8 cellular contexts compared by ENCODE assay signal in the genomic region with DNA sequence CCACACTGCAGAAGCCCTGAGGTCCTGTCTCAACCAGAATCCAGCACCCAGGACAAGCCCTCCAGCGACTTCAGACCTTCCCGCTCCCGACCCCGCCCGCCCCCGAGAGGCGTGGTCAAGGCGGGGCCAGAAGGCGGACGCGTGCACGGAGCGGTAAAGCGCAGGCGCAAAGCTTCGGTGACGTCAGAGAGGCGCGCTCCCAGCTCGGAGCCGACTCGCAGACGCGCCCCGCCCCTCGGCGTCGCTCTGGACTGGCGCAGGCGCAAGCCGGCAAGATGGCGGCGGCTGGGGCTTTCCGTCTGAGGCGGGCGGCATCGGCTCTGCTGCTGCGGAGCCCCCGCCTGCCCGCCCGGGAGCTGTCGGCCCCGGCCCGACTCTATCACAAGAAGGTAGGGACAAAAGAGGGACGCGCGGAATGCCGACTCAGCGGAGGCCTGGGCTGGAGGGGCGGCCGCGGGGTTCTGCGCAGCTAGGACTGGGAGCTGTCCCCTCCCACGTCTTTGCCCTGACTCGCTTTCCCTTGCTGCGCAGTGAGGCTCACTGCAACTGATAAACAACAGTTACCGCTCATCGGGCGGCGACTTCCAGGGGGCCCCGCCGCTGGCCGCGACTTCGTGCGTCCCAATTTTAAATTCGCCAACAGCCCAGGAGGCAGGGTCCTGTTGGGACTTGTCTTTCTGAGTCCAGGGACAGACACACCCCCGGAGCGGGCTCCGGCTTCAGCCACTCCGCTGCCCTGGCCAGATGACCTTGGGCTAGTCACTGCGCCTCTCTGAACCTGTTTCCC. TPM values are rescaled to one million over a fixed set of nuclear protein-coding genes. Genes with fewer than 3 reads are reported as not detected.
DNase-seq lines count a peak whose midpoint lies in the region; ATAC-seq and TF ChIP-seq lines count a peak whose summit lies in the region.

A gene (plus strand): TSS at position 249 of the 787 bp plus-strand sequence. CDS start 27 bp downstream, at position 276.

- peak within 1 kb of the TSS; percentile 95 for H3K4me2 ChIP-seq in smooth muscle cell

- no peaks in the 10 kb centered on the region for H3K27me3 ChIP-seq in smooth muscle cell (ENCODE audit: low read depth)

- peaks cover 64% of the 10 kb centered on the region for H3K36me3 Mint-ChIP-seq in activated B cell treated with CpG ODN at 0.5 μM for 24 hours (ENCODE audit: low read depth)

- no peaks in the 10 kb centered on the region for H3K9me3 ChIP-seq in smooth muscle cell (replicated peaks; ENCODE audit: low read depth)

- peak within 1 kb of the TSS; percentile 95 for H3K9ac ChIP-seq in smooth muscle cell (ENCODE audit: low read depth)

- H3K4me1 ChIP-seq in smooth muscle cell (ENCODE audit: low read depth) = peaks cover 7% of the 10 kb centered on the region

- peak within 1 kb of the TSS; percentile 92 for H3K27ac ChIP-seq in smooth muscle cell (ENCODE audit: low read depth)

- no peaks in the 10 kb centered on the region for H3K9me3 Mint-ChIP-seq in activated B cell treated with CpG ODN at 0.5 μM for 24 hours

- POLR2A ChIA-PET in activated B cell treated with CpG ODN at 0.5 μM for 24 hours (lab: Charles Lee) = interaction anchor here (0.7 to 5.2 kb wide), 20 partner anchors 11 to 878 kb away, joined by 3 to 118 read pairs (median 6); a partner anchor contains a TSS

- CTCF ChIA-PET in activated B cell treated with CpG ODN at 0.5 μM for 24 hours (lab: Charles Lee) = interaction anchor here (0.6 to 14.5 kb wide), 12 partner anchors 8 to 886 kb away, joined by 3 to 338 read pairs (median 5); no protein-coding TSS in a partner anchor

- intact Hi-C loops in activated B cell treated with CpG ODN at 0.5 μM for 24 hours (cut with micrococcal nuclease) = loop anchor here (1.0 to 10.0 kb wide), 15 partner anchors 56 to 1440 kb away; a partner anchor contains a TSS

- H3K79me2 ChIP-seq in smooth muscle cell (ENCODE audit: low read depth) = peaks cover 48% of the 10 kb centered on the region

- DNase-seq in AG09309 (ENCODE audit: low read depth) (peak; percentile 80), NCI-H345 (lab: John Stamatoyannopoulos, UW) (peak; percentile 98), activated B cell treated with CpG ODN at 0.5 μM for 24 hours (peak; percentile 100), cardiac fibroblast (ENCODE audit: low read depth in 2 of 2) (peak; percentile 98), iPS-NIHi7 (ENCODE audit: extremely low spot score) (peak; percentile 97), smooth muscle cell (lab: John Stamatoyannopoulos, UW; ENCODE audit: unreplicated experiment) (peak; percentile 96)

- H3K27ac Mint-ChIP-seq in activated B cell treated with CpG ODN at 0.5 μM for 24 hours = peak within 1 kb of the TSS; percentile 99

- H3K4me3 ChIP-seq in AG09309 (ENCODE audit: control insufficient read depth, low read depth, low read length) (peak within 1 kb of the TSS; percentile 97), cardiac fibroblast (replicated peaks in 1 of 2; ENCODE audit: low read depth in 2 of 2, low read length in 2 of 2) (peak within 1 kb of the TSS; percentile 98), smooth muscle cell (peak within 1 kb of the TSS; percentile 81)

- TF ChIP-seq CTCF in AG09309 (IDR thresholded peaks at IDR 0.05; ENCODE audit: control insufficient read depth, insufficient read depth, low read depth, low read length, missing control alignments) (no peak), activated B cell treated with CpG ODN at 0.5 μM for 24 hours (IDR thresholded peaks at IDR 0.05) (no peak), cardiac fibroblast (IDR thresholded peaks at IDR 0.05; ENCODE audit: low read depth, low read length) (no peak), smooth muscle cell (IDR thresholded peaks at IDR 0.05; ENCODE audit: borderline replicate concordance, insufficient read depth, poor library complexity, severe bottlenecking) (no peak)

- WGBS in smooth muscle cell (ENCODE audit: low lambda C conversion rate) = 2% methylated on average over 38 of the region's 72 CpGs

- H3K27me3 Mint-ChIP-seq in activated B cell treated with CpG ODN at 0.5 μM for 24 hours = no peaks in the 10 kb centered on the region

- peak within 1 kb of the TSS; percentile 100 for H3K4me3 Mint-ChIP-seq in activated B cell treated with CpG ODN at 0.5 μM for 24 hours

- ATAC-seq in GM19025 (IDR thresholded peaks at IDR 0.05; ENCODE audit: low read depth, unreplicated experiment) (peak; percentile 51), HG03280 (IDR thresholded peaks at IDR 0.05; ENCODE audit: unreplicated experiment) (peak; percentile 69), activated B cell treated with CpG ODN at 0.5 μM for 24 hours (ENCODE audit: low read depth) (peak; percentile 71)

- no peaks in the 10 kb centered on the region for H3K36me3 ChIP-seq in smooth muscle cell (ENCODE audit: low read depth)

- peak within 1 kb of the TSS; percentile 96 for H2AFZ ChIP-seq in smooth muscle cell (ENCODE audit: low read depth)

- H3F3A ChIP-seq in smooth muscle cell (ENCODE audit: low read depth) = no peaks in the 10 kb centered on the region

- peaks cover 73% of the 10 kb centered on the region for H3K4me1 Mint-ChIP-seq in activated B cell treated with CpG ODN at 0.5 μM for 24 hours

- peaks cover 33% of the 10 kb centered on the region for H4K20me1 ChIP-seq in smooth muscle cell (ENCODE audit: low read depth)

RNA-seq across cellular contexts. Expression of the gene that starts here (rescaled TPM):
- total RNA-seq in activated B cell treated with CpG ODN at 0.5 μM for 24 hours (114 and 117 TPM in 2 replicates), smooth muscle cell (134 and 138 TPM in 2 replicates)
- 140 and 154 TPM in 2 replicates for polyA plus RNA-seq in smooth muscle cell

Comparison
In these comparisons a context has a peak if more than half of its experiments do, and no peak if none do; other contexts are left out.
1. Peak in every context shown above with its lines: DNase-seq, ATAC-seq, H3K4me3 ChIP-seq and H3K27ac ChIP-seq.